In the genomic region with DNA sequence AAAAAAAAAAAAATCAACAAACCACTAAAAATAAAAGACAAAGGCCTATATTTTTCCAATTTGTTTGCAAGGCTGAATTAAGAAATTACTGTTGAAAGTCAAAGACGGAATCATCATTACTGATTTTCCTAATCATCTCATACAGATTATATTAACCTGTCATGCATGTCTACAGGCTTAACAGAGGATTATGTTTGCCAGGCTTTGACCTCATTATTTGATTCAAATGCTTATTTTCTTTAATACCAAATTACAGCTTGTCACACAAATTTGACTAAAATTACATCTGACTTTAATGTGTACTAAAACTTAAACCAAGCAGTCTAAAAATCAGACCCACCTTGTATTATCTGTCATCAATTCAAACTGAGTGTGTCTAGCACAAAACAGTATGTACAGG, we compare ENCODE assay signal across 17 cellular contexts. TPM values are rescaled to one million over a fixed set of nuclear protein-coding genes. Genes with fewer than 3 reads are reported as not detected.
DNase-seq lines count a peak whose midpoint lies in the region; ATAC-seq, FAIRE-seq and TF ChIP-seq lines count a peak whose summit lies in the region.
"Had no signal": no experiment of that assay in that cellular context is flagged by ENCODE, and none has a peak within 500 bp of the region (broad histone marks: within the 10 kb centered on the region; RNA-seq: fewer than 3 reads in every experiment).

No MANE protein-coding gene starts in this region.

- SMC1A ChIA-PET in GM12878 (lab: Charles Lee; ENCODE audit: uncharacterized antibody, unreplicated experiment), result interaction anchor here (0.7 to 1.6 kb wide), 3 partner anchors 23 to 178 kb away, joined by 3 to 4 read pairs (median 3); no protein-coding TSS in a partner anchor

- H2AFZ ChIP-seq in GM12878 (ENCODE audit: control insufficient read depth, low read depth, low read length), result no peak overlapping the region

- TF ChIP-seq CTCF in GM12878 (IDR thresholded peaks at IDR 0.05 in 2 of 3, conservative IDR thresholded peaks at IDR 0.05 in 1 of 3; ENCODE audit: control insufficient read depth in 2 of 3, extremely low read depth in 1 of 3, insufficient read depth in 1 of 3, low read depth in 3 of 3, low read length in 3 of 3) (no peak), retinal pigment epithelial cell (conservative IDR thresholded peaks at IDR 0.05; ENCODE audit: low read depth, low read length) (no peak)

- TF ChIP-seq POLR2A in GM12891 (IDR thresholded peaks at IDR 0.05; ENCODE audit: low read depth, low read length) (no peak), GM12878 (IDR thresholded peaks at IDR 0.05; ENCODE audit: low read depth, low read length) (no peak)

- H3K36me3 ChIP-seq in GM12878 (ENCODE audit: control insufficient read depth in 2 of 2, insufficient read depth in 2 of 2, low read length in 1 of 2), result peaks cover 6 to 46% of the 10 kb centered on the region in 2 experiments

- H3K79me2 ChIP-seq in GM12878 (ENCODE audit: control insufficient read depth, insufficient read depth, low read length), result peaks cover 7% of the 10 kb centered on the region

- no peak overlapping the region for H3K9ac ChIP-seq in GM12878 (ENCODE audit: control insufficient read depth, insufficient read depth, low read length)

- H3K4me1 ChIP-seq in GM12878 (ENCODE audit: control insufficient read depth, insufficient read depth, low read length), result no peaks in the 10 kb centered on the region
- H3K4me1 ChIP-seq: A549, BE2C had no signal

- BruUV-seq in GM12878 (replicated peaks; lab: Mats Ljungman, UMichigan), result TSS peak; percentile 2

- FAIRE-seq in GM12891 (lab: Jason Lieb, UNC), result peak; percentile 43
- no peak for FAIRE-seq in GM12878 (lab: Jason Lieb, UNC)

- no peak for ATAC-seq in GM12878
- ATAC-seq in HG03460 (IDR thresholded peaks at IDR 0.05; ENCODE audit: unreplicated experiment), result no peak
- no peak for ATAC-seq in GM21723 (IDR thresholded peaks at IDR 0.05; ENCODE audit: unreplicated experiment)
- ATAC-seq: A549; CD8-positive, alpha-beta T cell had no signal

- no peak for TF ChIP-seq EP300 in GM12878 (IDR thresholded peaks at IDR 0.05; ENCODE audit: borderline replicate concordance in 1 of 2, control insufficient read depth in 1 of 2, low read depth in 2 of 2, low read length in 2 of 2)

- POLR2A ChIA-PET in GM12878 (lab: Charles Lee), result no interaction called here

- WGBS in GM12878 (ENCODE audit: insufficient coverage, insufficient replicate concordance, low lambda C conversion rate, missing lambda C conversion rate), result 100% methylated on average over 1 of the region's 1 CpG

- CTCF ChIA-PET in GM12878 (lab: Yijun Ruan, JAX), result interaction anchor here (0.6 kb wide), 1 partner anchor 103 kb away, joined by 3 read pairs; no protein-coding TSS in a partner anchor

- RAD21 ChIA-PET in GM12878 (lab: Charles Lee; ENCODE audit: unreplicated experiment), result interaction anchor here (1.8 kb wide), 1 partner anchor 173 kb away, joined by 5 read pairs; no protein-coding TSS in a partner anchor

- H3K27me3 ChIP-seq in GM12878 (replicated peaks in 1 of 2; ENCODE audit: control insufficient read depth in 2 of 2, insufficient read depth in 2 of 2, low read length in 1 of 2), result no peaks in the 10 kb centered on the region
- H3K27me3 ChIP-seq: BE2C had no signal

- no peaks in the 10 kb centered on the region for H4K20me1 ChIP-seq in GM12878 (ENCODE audit: control insufficient read depth, insufficient read depth)

- in situ Hi-C loops in GM12878 (cut with MboI), result no loop called here

- H3K4me3 ChIP-seq in GM12878 (no peak overlapping the region), retinal pigment epithelial cell (ENCODE audit: low read length) (no peak overlapping the region)
- H3K4me3 ChIP-seq: A549, HAP-1 had no signal

- no peaks in the 10 kb centered on the region for H3K9me3 ChIP-seq in GM12878 (replicated peaks; ENCODE audit: control insufficient read depth, insufficient read depth, low read length)
- H3K9me3 ChIP-seq: A549, BE2C, HAP-1 had no signal

- no peak for TF ChIP-seq RAD21 in GM12878 (IDR thresholded peaks at IDR 0.05; ENCODE audit: insufficient read depth, low read depth, low read length)

- DNase-seq in D341Med (ENCODE audit: low spot score) (peak; percentile 30), GM12891 (ENCODE audit: insufficient read length, low spot score) (no peak), GM12878 (ENCODE audit: low read depth, low spot score) (no peak), retinal pigment epithelial cell (ENCODE audit: low read depth) (peak; percentile 52), NCI-H526 (lab: John Stamatoyannopoulos, UW) (no peak)
- DNase-seq: BE2C; CD8-positive, alpha-beta T cell; COR-L47; DMS 273 treated with DMSO at 0.1 percent for 48 hours; GOT3; IMR-90; KBM-7 had no signal

- no peak overlapping the region for H3K4me2 ChIP-seq in GM12878 (ENCODE audit: control insufficient read depth, insufficient read depth)
- H3K4me2 ChIP-seq: A549 had no signal

- H3K27ac ChIP-seq in GM12878 (ENCODE audit: control insufficient read depth, insufficient read depth), result no peak overlapping the region
- H3K27ac ChIP-seq: A549, C4-2B had no signal

- intact Hi-C loops in GM12878 (cut with micrococcal nuclease; ENCODE audit: unreplicated experiment), result no loop called here

TF ChIP-seq in GM12891, 5 proteins besides CTCF, POLR2A, EP300 and RAD21:
- TF ChIP-seq PAX5 (IDR thresholded peaks at IDR 0.05; ENCODE audit: insufficient read depth, low read length, severe bottlenecking), result no peak
- no peak for TF ChIP-seq POU2F2 (IDR thresholded peaks at IDR 0.05; ENCODE audit: low read depth, low read length)
- TF ChIP-seq SPI1 (IDR thresholded peaks at IDR 0.05; ENCODE audit: low read depth, low read length), result no peak
- no peak for TF ChIP-seq POLR2AphosphoS5 (IDR thresholded peaks at IDR 0.05; ENCODE audit: low read depth, low read length)
- no peak for TF ChIP-seq TAF1 (IDR thresholded peaks at IDR 0.05; ENCODE audit: low read depth, low read length)

TF ChIP-seq in GM12878, 131 proteins besides CTCF, POLR2A, EP300 and RAD21 (continues in another document):
- TF ChIP-seq, protein P1, sequence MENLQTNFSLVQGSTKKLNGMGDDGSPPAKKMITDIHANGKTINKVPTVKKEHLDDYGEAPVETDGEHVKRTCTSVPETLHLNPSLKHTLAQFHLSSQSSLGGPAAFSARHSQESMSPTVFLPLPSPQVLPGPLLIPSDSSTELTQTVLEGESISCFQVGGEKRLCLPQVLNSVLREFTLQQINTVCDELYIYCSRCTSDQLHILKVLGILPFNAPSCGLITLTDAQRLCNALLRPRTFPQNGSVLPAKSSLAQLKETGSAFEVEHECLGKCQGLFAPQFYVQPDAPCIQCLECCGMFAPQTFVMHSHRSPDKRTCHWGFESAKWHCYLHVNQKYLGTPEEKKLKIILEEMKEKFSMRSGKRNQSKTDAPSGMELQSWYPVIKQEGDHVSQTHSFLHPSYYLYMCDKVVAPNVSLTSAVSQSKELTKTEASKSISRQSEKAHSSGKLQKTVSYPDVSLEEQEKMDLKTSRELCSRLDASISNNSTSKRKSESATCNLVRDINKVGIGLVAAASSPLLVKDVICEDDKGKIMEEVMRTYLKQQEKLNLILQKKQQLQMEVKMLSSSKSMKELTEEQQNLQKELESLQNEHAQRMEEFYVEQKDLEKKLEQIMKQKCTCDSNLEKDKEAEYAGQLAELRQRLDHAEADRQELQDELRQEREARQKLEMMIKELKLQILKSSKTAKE (IDR thresholded peaks at IDR 0.05; ENCODE audit: low read depth, poor library complexity, severe bottlenecking), result no peak
- no peak for TF ChIP-seq KDM1A (IDR thresholded peaks at IDR 0.05; ENCODE audit: borderline replicate concordance)
- no peak for TF ChIP-seq BMI1 (IDR thresholded peaks at IDR 0.05; ENCODE audit: borderline replicate concordance)
- no peak for TF ChIP-seq SUZ12 (IDR thresholded peaks at IDR 0.05; ENCODE audit: unreplicated experiment)
- no peak for TF ChIP-seq CEBPB (IDR thresholded peaks at IDR 0.05; ENCODE audit: borderline replicate concordance in 1 of 2, low read depth in 2 of 2, low read length in 2 of 2)
- no peak for TF ChIP-seq GABPA (IDR thresholded peaks at IDR 0.05; ENCODE audit: low read depth)
- TF ChIP-seq, protein P2, sequence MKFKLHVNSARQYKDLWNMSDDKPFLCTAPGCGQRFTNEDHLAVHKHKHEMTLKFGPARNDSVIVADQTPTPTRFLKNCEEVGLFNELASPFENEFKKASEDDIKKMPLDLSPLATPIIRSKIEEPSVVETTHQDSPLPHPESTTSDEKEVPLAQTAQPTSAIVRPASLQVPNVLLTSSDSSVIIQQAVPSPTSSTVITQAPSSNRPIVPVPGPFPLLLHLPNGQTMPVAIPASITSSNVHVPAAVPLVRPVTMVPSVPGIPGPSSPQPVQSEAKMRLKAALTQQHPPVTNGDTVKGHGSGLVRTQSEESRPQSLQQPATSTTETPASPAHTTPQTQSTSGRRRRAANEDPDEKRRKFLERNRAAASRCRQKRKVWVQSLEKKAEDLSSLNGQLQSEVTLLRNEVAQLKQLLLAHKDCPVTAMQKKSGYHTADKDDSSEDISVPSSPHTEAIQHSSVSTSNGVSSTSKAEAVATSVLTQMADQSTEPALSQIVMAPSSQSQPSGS (IDR thresholded peaks at IDR 0.05; ENCODE audit: low read length), result no peak
- TF ChIP-seq BHLHE40 (IDR thresholded peaks at IDR 0.05; ENCODE audit: borderline replicate concordance in 1 of 2, low read depth in 2 of 2, low read length in 1 of 2), result no peak
- TF ChIP-seq SRF (IDR thresholded peaks at IDR 0.05; ENCODE audit: low read depth in 2 of 2, low read length in 2 of 2), result no peak

RNA-seq across cellular contexts. Expression of a gene that starts 21.2 kb away (rescaled TPM):
- polyA plus RNA-seq in GM12891 (2012; ENCODE audit: low read depth, missing spikeins), result 21.8 TPM
- total RNA-seq in GM12878 (2013; cell fraction: nucleolus; rRNA removed), result 40.4 and 42.7 TPM in 2 replicates
- total RNA-seq in GM12878 (2014; rRNA removed) (32.6 and 38.7 TPM in 2 replicates), GM12878 (2014; rRNA removed; fragmentation: Illumina TruSeq; extraction: Trizol) (46.3 and 47.4 TPM in 2 replicates), GM12878 (2021) (41.3 and 42.3 TPM in 2 replicates)
- polyA plus RNA-seq in GM12878 (2011; ENCODE audit: low read depth), result 14.0 TPM
- polyA plus RNA-seq in GM12878 (2011; rRNA removed) (27.9 and 45.7 TPM in 2 replicates), GM12878 (2014; fragmentation: Illumina TruSeq; extraction: Trizol) (44.8 and 55.7 TPM in 2 replicates), GM12878 (2014; fragmentation: Nextera tagmentation; extraction: Ambion mirVana) (10 to 100 TPM; 14.7 to 15.3 TPM), GM12878 (2014; rRNA removed) (22.4 and 25.2 TPM in 2 replicates), GM12878 (2016; fragmentation: Nextera tagmentation; extraction: Ambion mirVana) (10 to 100 TPM; 33.5 to 34.0 TPM)
- 8.2 and 9.0 TPM in 2 replicates for polyA plus RNA-seq in GM12878 (2011; cell fraction: cytosol; rRNA removed)
- 13.7 and 18.2 TPM in 2 replicates for polyA plus RNA-seq in GM12878 (2011; cell fraction: nucleus; rRNA removed)
- polyA plus RNA-seq in GM12878 (2012), result 21.0 and 25.6 TPM in 2 replicates
- 15.8 and 29.3 TPM in 2 replicates for polyA minus RNA-seq in GM12878 (2011; rRNA and poly(A)+ RNA removed)
- 12.6 and 15.2 TPM in 2 replicates for polyA minus RNA-seq in GM12878 (2011; cell fraction: cytosol; rRNA and poly(A)+ RNA removed)
- 11.5 and 18.0 TPM in 2 replicates for polyA minus RNA-seq in GM12878 (2011; cell fraction: nucleus; rRNA and poly(A)+ RNA removed)

Comparison
In these comparisons a context has a peak if more than half of its experiments do, and no peak if none do; other contexts are left out.
1. DNase-seq: peak in D341Med (single experiment) and retinal pigment epithelial cell (single experiment); none in GM12891 (single experiment), GM12878 (single experiment) and NCI-H526 (0 of 2).